ENCODE assay signal across 8 cellular contexts in genomic region chr11:8871283-8871775, GRCh38. TPM values are rescaled to one million over a fixed set of nuclear protein-coding genes. Genes with fewer than 3 reads are reported as not detected.
A peak's percentile ranks its signal among the peaks of the same experiment; 100 is the strongest.
DNase-seq lines count a peak whose midpoint lies in the region; ATAC-seq and TF ChIP-seq lines count a peak whose summit lies in the region.

No MANE protein-coding gene starts in this region.

- CTCF ChIA-PET in CD8-positive, alpha-beta T cell (lab: Charles Lee): no interaction called here

- no peaks in the 10 kb centered on the region for H3K36me3 ChIP-seq in CD8-positive, alpha-beta T cell (ENCODE audit: insufficient read depth, low read length)
- no peaks in the 10 kb centered on the region for H3K36me3 ChIP-seq in HUES48 (ENCODE audit: control insufficient read depth, insufficient read depth, low read length)

- POLR2A ChIA-PET in CD8-positive, alpha-beta T cell (lab: Charles Lee): no interaction called here

- no peaks in the 10 kb centered on the region for H3K9me3 ChIP-seq in CD8-positive, alpha-beta T cell (ENCODE audit: low read length)
- H3K9me3 ChIP-seq in HUES48 (ENCODE audit: control insufficient read depth, insufficient read depth, low read length): no peaks in the 10 kb centered on the region

- peaks cover 47% of the 10 kb centered on the region for H3K27me3 Mint-ChIP-seq in CD8-positive, alpha-beta T cell (ENCODE audit: low read depth)
- no peaks in the 10 kb centered on the region for H3K27me3 Mint-ChIP-seq in nephron (ENCODE audit: low read depth)

- peak overlapping the region; percentile 8 for H3K4me3 Mint-ChIP-seq in CD8-positive, alpha-beta T cell
- H3K4me3 Mint-ChIP-seq in nephron: peak overlapping the region; percentile 85 to 94 (median 92)

- H3K27me3 ChIP-seq in CD8-positive, alpha-beta T cell (ENCODE audit: insufficient read depth, low read length): peaks cover 7% of the 10 kb centered on the region
- no peaks in the 10 kb centered on the region; the same call in 1 of the 2 replicates for H3K27me3 ChIP-seq in HUES48 (ENCODE audit: control insufficient read depth, insufficient read depth, low read length)

- H3K36me3 Mint-ChIP-seq in CD8-positive, alpha-beta T cell: no peaks in the 10 kb centered on the region
- no peaks in the 10 kb centered on the region for H3K36me3 Mint-ChIP-seq in nephron (ENCODE audit: low read depth)

- H3K4me3 ChIP-seq in CD8-positive, alpha-beta T cell (ENCODE audit: low read depth, low read length): no peak overlapping the region
- H3K4me3 ChIP-seq in HUES48 (ENCODE audit: low read depth, low read length): peak overlapping the region; percentile 74

- ATAC-seq in CD8-positive, alpha-beta T cell: no peak
- ATAC-seq in HG02973 (IDR thresholded peaks at IDR 0.05; ENCODE audit: unreplicated experiment) (no peak), GM19452 (IDR thresholded peaks at IDR 0.05; ENCODE audit: unreplicated experiment) (no peak)

- no peak overlapping the region for H3K9ac ChIP-seq in HUES48 (ENCODE audit: low read depth, low read length)

- intact Hi-C loops in CD8-positive, alpha-beta T cell (cut with DNase I, micrococcal nuclease): no loop called here

- TF ChIP-seq CTCF in CD8-positive, alpha-beta T cell (IDR thresholded peaks at IDR 0.05): no peak
- TF ChIP-seq CTCF in VCaP (conservative IDR thresholded peaks at IDR 0.05) (no peak), nephron (IDR thresholded peaks at IDR 0.05; ENCODE audit: unreplicated experiment in 3 of 3) (no peak)

- no peak overlapping the region for H3K27ac Mint-ChIP-seq in CD8-positive, alpha-beta T cell
- H3K27ac Mint-ChIP-seq in nephron: peak overlapping the region; percentile 90 to 98 (median 94)

- H3K27ac ChIP-seq in CD8-positive, alpha-beta T cell (ENCODE audit: low read depth, low read length): no peak overlapping the region
- H3K27ac ChIP-seq in HUES48 (ENCODE audit: low read depth, low read length): peak overlapping the region; percentile 73
- peak overlapping the region; percentile 75 for H3K27ac ChIP-seq in VCaP

- DNase-seq in CD8-positive, alpha-beta T cell: no peak
- DNase-seq in fibroblast of the conjunctiva (ENCODE audit: low read depth) (peak; percentile 85), NOMO-1 treated with DMSO at 0.1 percent for 48 hours (lab: John Stamatoyannopoulos, UW; ENCODE audit: unreplicated experiment) (no peak)

- H3K4me1 Mint-ChIP-seq in CD8-positive, alpha-beta T cell (ENCODE audit: low read depth): peaks cover 12% of the 10 kb centered on the region
- peaks cover 56% of the 10 kb centered on the region for H3K4me1 Mint-ChIP-seq in nephron

- peaks cover 4% of the 10 kb centered on the region for H3K4me1 ChIP-seq in CD8-positive, alpha-beta T cell (ENCODE audit: insufficient read depth, low read length)
- peaks cover 14% of the 10 kb centered on the region for H3K4me1 ChIP-seq in HUES48 (ENCODE audit: control insufficient read depth, insufficient read depth, low read length)

- no peaks in the 10 kb centered on the region for H3K9me3 Mint-ChIP-seq in CD8-positive, alpha-beta T cell
- no peaks in the 10 kb centered on the region for H3K9me3 Mint-ChIP-seq in nephron

RNA-seq across cellular contexts. Expression of gene AKIP1, which starts 39.7 kb away (rescaled TPM):
- 1 to 10 TPM; 3.9 to 4.2 TPM for total RNA-seq in CD8-positive, alpha-beta T cell
